ENCODE assay signal across 7 cellular contexts in genomic region chr19:2167896-2168618, GRCh38. TPM values are rescaled to one million over a fixed set of nuclear protein-coding genes. Genes with fewer than 3 reads are reported as not detected.
A peak's percentile ranks its signal among the peaks of the same experiment; 100 is the strongest.
DNase-seq lines count a peak whose midpoint lies in the region; ATAC-seq and TF ChIP-seq lines count a peak whose summit lies in the region.

No MANE protein-coding gene starts in this region.

- DNase-seq in activated naive CD8-positive, alpha-beta T cell treated with anti-CD3 and anti-CD28 coated beads, Interleukin-2, amount 10 ng/mL, durations not matched to agents 7 days and 5 days, result no peak
- DNase-seq in hypothalamus (lab: John Stamatoyannopoulos, UW), result peak in 31 of 51 donors; percentile 6 to 54 (median 26)
- no peak for DNase-seq in stimulated activated naive CD8-positive, alpha-beta T cell treated with anti-CD3 and anti-CD28 coated beads, Interleukin-15, amount 100 ng/mL, for 72 hours
- DNase-seq in MM.1S, result no peak

- H3K9me2 ChIP-seq in MM.1S (replicated peaks; ENCODE audit: insufficient read depth, low read length), result no peaks in the 10 kb centered on the region

- POLR2A ChIA-PET in activated naive CD8-positive, alpha-beta T cell treated with anti-CD3 and anti-CD28 coated beads, Interleukin-2, amount 10 ng/mL, durations not matched to agents 7 days and 5 days (lab: Charles Lee), result interaction anchor here (0.7 kb wide), 1 partner anchor 105 kb away, joined by 4 read pairs; no protein-coding TSS in a partner anchor

- H3K4me3 Mint-ChIP-seq in IgD-negative memory B cell, result peak overlapping the region; percentile 70 to 95 (median 86)
- H3K4me3 Mint-ChIP-seq in activated naive CD8-positive, alpha-beta T cell treated with anti-CD3 and anti-CD28 coated beads, Interleukin-2, amount 10 ng/mL, durations not matched to agents 7 days and 5 days, result peak overlapping the region; percentile 57
- H3K4me3 Mint-ChIP-seq in stimulated activated naive CD8-positive, alpha-beta T cell treated with anti-CD3 and anti-CD28 coated beads, Interleukin-15, amount 100 ng/mL, for 72 hours, result peak overlapping the region; percentile 82 to 85

- H3K4me3 ChIP-seq in MM.1S (ENCODE audit: low read length), result no peak overlapping the region

- H3K4me1 Mint-ChIP-seq in IgD-negative memory B cell, result peaks cover 47 to 54% (median 48%) of the 10 kb centered on the region in 3 donors
- H3K4me1 Mint-ChIP-seq in activated naive CD8-positive, alpha-beta T cell treated with anti-CD3 and anti-CD28 coated beads, Interleukin-2, amount 10 ng/mL, durations not matched to agents 7 days and 5 days, result peaks cover 31% of the 10 kb centered on the region
- peaks cover 77% of the 10 kb centered on the region for H3K4me1 Mint-ChIP-seq in stimulated activated naive CD8-positive, alpha-beta T cell treated with anti-CD3 and anti-CD28 coated beads, Interleukin-15, amount 100 ng/mL, for 72 hours

- no peak overlapping the region for H3K4me2 ChIP-seq in MM.1S (ENCODE audit: low read depth, low read length)

- H3K27ac ChIP-seq in MM.1S (ENCODE audit: low read length), result no peak overlapping the region

- H3F3A ChIP-seq in MM.1S (ENCODE audit: insufficient read depth, low read length), result peaks cover 15% of the 10 kb centered on the region

- H3K27me3 ChIP-seq in MM.1S (replicated peaks; ENCODE audit: insufficient read depth, low read length), result no peaks in the 10 kb centered on the region

- no peaks in the 10 kb centered on the region for H3K9me3 Mint-ChIP-seq in IgD-negative memory B cell
- no peaks in the 10 kb centered on the region for H3K9me3 Mint-ChIP-seq in activated naive CD8-positive, alpha-beta T cell treated with anti-CD3 and anti-CD28 coated beads, Interleukin-2, amount 10 ng/mL, durations not matched to agents 7 days and 5 days
- no peaks in the 10 kb centered on the region for H3K9me3 Mint-ChIP-seq in stimulated activated naive CD8-positive, alpha-beta T cell treated with anti-CD3 and anti-CD28 coated beads, Interleukin-15, amount 100 ng/mL, for 72 hours

- no peaks in the 10 kb centered on the region for H3K4me1 ChIP-seq in MM.1S (ENCODE audit: low read length)

- no peaks in the 10 kb centered on the region for H3K9me3 ChIP-seq in MM.1S (replicated peaks; ENCODE audit: insufficient read depth, low read length)

- no peak overlapping the region for H3K9ac ChIP-seq in MM.1S (ENCODE audit: low read length)

- H3K36me3 Mint-ChIP-seq in IgD-negative memory B cell, result no peaks in the 10 kb centered on the region
- peaks cover 2% of the 10 kb centered on the region for H3K36me3 Mint-ChIP-seq in activated naive CD8-positive, alpha-beta T cell treated with anti-CD3 and anti-CD28 coated beads, Interleukin-2, amount 10 ng/mL, durations not matched to agents 7 days and 5 days

- H3K27me3 Mint-ChIP-seq in IgD-negative memory B cell, result no peaks in the 10 kb centered on the region
- no peaks in the 10 kb centered on the region for H3K27me3 Mint-ChIP-seq in activated naive CD8-positive, alpha-beta T cell treated with anti-CD3 and anti-CD28 coated beads, Interleukin-2, amount 10 ng/mL, durations not matched to agents 7 days and 5 days
- H3K27me3 Mint-ChIP-seq in stimulated activated naive CD8-positive, alpha-beta T cell treated with anti-CD3 and anti-CD28 coated beads, Interleukin-15, amount 100 ng/mL, for 72 hours, result no peaks in the 10 kb centered on the region

- H2AFZ ChIP-seq in MM.1S (ENCODE audit: low read length), result no peak overlapping the region

- no peaks in the 10 kb centered on the region for H3K36me3 ChIP-seq in MM.1S (replicated peaks; ENCODE audit: insufficient read depth, low read length)

- peak; percentile 36 for ATAC-seq in GM18907 (IDR thresholded peaks at IDR 0.05; ENCODE audit: unreplicated experiment)
- ATAC-seq in activated naive CD8-positive, alpha-beta T cell treated with anti-CD3 and anti-CD28 coated beads, Interleukin-2, amount 10 ng/mL, durations not matched to agents 7 days and 5 days (ENCODE audit: low read depth), result no peak
- no peak for ATAC-seq in stimulated activated naive CD8-positive, alpha-beta T cell treated with anti-CD3 and anti-CD28 coated beads, Interleukin-15, amount 100 ng/mL, for 72 hours
- ATAC-seq in HG02870 (IDR thresholded peaks at IDR 0.05; ENCODE audit: unreplicated experiment), result no peak

- peaks cover 68% of the 10 kb centered on the region for H4K20me1 ChIP-seq in MM.1S (ENCODE audit: insufficient read depth, low read length)

- TF ChIP-seq CTCF in MM.1S (IDR thresholded peaks at IDR 0.05; ENCODE audit: low read length), result no peak

- H3K27ac Mint-ChIP-seq in IgD-negative memory B cell, result peak overlapping the region; percentile 89 to 99 (median 97)
- H3K27ac Mint-ChIP-seq in activated naive CD8-positive, alpha-beta T cell treated with anti-CD3 and anti-CD28 coated beads, Interleukin-2, amount 10 ng/mL, durations not matched to agents 7 days and 5 days, result peak overlapping the region; percentile 73
- H3K27ac Mint-ChIP-seq in stimulated activated naive CD8-positive, alpha-beta T cell treated with anti-CD3 and anti-CD28 coated beads, Interleukin-15, amount 100 ng/mL, for 72 hours, result peak overlapping the region; percentile 61 to 91

- H3K79me2 ChIP-seq in MM.1S (ENCODE audit: low read length), result peaks cover 95% of the 10 kb centered on the region

RNA-seq across cellular contexts. Expression of gene DOT1L, which starts 4.3 kb away (rescaled TPM):
- polyA plus RNA-seq in IgD-negative memory B cell, result 2.7 TPM
- 10 to 100 TPM; 50.1 to 56.2 TPM for total RNA-seq in activated naive CD8-positive, alpha-beta T cell treated with anti-CD3 and anti-CD28 coated beads, Interleukin-2, amount 10 ng/mL, durations not matched to agents 7 days and 5 days

RNA-seq across cellular contexts. Expression of gene AP3D1, which starts 16.7 kb away (rescaled TPM):
- polyA plus RNA-seq in IgD-negative memory B cell, result 23.7 TPM
- total RNA-seq in activated naive CD8-positive, alpha-beta T cell treated with anti-CD3 and anti-CD28 coated beads, Interleukin-2, amount 10 ng/mL, durations not matched to agents 7 days and 5 days, result 10 to 100 TPM; 92.6 to 96.5 TPM

Comparison
In these comparisons a context has a peak if more than half of its experiments do, and no peak if none do; other contexts are left out.
1. DNase-seq: peak in hypothalamus (31 of 51); none in activated naive CD8-positive, alpha-beta T cell treated with anti-CD3 and anti-CD28 coated beads, Interleukin-2, amount 10 ng/mL, durations not matched to agents 7 days and 5 days (single experiment), stimulated activated naive CD8-positive, alpha-beta T cell treated with anti-CD3 and anti-CD28 coated beads, Interleukin-15, amount 100 ng/mL, for 72 hours (0 of 2) and MM.1S (single experiment).
2. Peak in every context shown above with its lines, with median percentiles within 50 percentile points of each other: H3K27ac Mint-ChIP-seq and H3K4me3 Mint-ChIP-seq.